8 cellular contexts compared by ENCODE assay signal in the genomic region with DNA sequence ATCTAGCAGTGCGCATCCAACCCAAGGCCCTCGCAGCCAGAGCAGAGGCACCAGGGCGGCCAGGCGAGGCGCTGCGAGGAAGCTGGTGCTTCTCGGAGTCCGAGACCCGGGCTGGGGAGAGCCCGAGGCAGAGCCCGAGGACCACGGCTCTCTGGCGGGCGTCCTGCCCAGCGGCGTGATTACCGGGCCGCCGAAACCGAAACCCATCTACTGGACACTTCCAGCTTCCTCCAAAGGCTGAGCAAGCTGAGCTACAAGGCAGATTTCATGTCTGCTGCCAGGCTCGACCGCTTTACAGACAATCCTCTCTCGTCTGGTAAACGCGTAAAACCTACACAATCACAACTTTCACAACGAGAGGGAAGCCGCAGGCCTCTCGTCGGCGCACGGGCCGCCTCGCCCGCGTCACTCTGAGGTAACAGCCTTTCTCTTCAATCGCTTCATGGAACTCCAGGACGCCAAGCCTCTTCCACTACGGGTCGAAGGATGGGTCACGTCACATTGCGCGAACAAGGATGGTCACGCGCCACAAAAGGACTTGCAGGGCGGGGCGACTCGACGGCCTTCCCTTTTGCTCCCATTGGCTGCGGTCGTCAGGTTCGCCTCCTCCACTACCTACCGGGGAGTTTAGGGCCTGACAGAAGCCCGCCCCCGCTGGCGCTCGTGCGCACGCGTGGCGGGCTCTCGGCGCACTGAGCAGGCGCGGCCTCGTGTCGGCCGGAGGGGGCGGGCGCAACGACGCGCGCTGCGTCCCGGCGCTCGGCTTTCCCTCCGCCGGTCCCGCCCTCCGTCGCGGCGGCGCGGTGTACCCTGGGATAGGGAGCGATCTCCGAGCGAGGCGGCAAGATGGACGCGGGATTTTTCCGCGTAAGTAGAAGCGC. TPM values are rescaled to one million over a fixed set of nuclear protein-coding genes. Genes with fewer than 3 reads are reported as not detected.
DNase-seq lines count a peak whose midpoint lies in the region; ATAC-seq, FAIRE-seq and TF ChIP-seq lines count a peak whose summit lies in the region.

A gene with protein sequence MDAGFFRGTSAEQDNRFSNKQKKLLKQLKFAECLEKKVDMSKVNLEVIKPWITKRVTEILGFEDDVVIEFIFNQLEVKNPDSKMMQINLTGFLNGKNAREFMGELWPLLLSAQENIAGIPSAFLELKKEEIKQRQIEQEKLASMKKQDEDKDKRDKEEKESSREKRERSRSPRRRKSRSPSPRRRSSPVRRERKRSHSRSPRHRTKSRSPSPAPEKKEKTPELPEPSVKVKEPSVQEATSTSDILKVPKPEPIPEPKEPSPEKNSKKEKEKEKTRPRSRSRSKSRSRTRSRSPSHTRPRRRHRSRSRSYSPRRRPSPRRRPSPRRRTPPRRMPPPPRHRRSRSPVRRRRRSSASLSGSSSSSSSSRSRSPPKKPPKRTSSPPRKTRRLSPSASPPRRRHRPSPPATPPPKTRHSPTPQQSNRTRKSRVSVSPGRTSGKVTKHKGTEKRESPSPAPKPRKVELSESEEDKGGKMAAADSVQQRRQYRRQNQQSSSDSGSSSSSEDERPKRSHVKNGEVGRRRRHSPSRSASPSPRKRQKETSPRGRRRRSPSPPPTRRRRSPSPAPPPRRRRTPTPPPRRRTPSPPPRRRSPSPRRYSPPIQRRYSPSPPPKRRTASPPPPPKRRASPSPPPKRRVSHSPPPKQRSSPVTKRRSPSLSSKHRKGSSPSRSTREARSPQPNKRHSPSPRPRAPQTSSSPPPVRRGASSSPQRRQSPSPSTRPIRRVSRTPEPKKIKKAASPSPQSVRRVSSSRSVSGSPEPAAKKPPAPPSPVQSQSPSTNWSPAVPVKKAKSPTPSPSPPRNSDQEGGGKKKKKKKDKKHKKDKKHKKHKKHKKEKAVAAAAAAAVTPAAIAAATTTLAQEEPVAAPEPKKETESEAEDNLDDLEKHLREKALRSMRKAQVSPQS (plus strand): TSS at position 822 of the 881 bp plus-strand sequence. CDS start 25 bp downstream, at position 847.

- H3K79me2 ChIP-seq in OCI-LY3 (ENCODE audit: low read length) = peaks cover 58% of the 10 kb centered on the region

- H3K27ac ChIP-seq in OCI-LY3 (ENCODE audit: low read length) = peak within 1 kb of the TSS; percentile 97

- peak within 1 kb of the TSS; percentile 98 for H3K27ac Mint-ChIP-seq in endothelial cell (ENCODE audit: unreplicated experiment)
- H3K27ac Mint-ChIP-seq in mesothelial cell of epicardium = peak within 1 kb of the TSS; percentile 100

- ATAC-seq in GM21447 (IDR thresholded peaks at IDR 0.05; ENCODE audit: unreplicated experiment) = peak; percentile 83

- peak within 1 kb of the TSS; percentile 89 for H3K4me2 ChIP-seq in OCI-LY3 (ENCODE audit: low read length)

- no peaks in the 10 kb centered on the region for H3K27me3 ChIP-seq in OCI-LY3 (ENCODE audit: low read depth, low read length)

- peak within 1 kb of the TSS; percentile 100 for H3K9ac ChIP-seq in OCI-LY3 (ENCODE audit: low read length)

- no peak within 1 kb of the TSS for H2AFZ ChIP-seq in OCI-LY3 (ENCODE audit: low read depth, low read length)

- H3K36me3 Mint-ChIP-seq in endothelial cell (ENCODE audit: low read depth, unreplicated experiment) (peaks cover 11% of the 10 kb centered on the region), mesothelial cell of epicardium (peaks cover 18% of the 10 kb centered on the region)

- peaks cover 25% of the 10 kb centered on the region for H3K36me3 ChIP-seq in OCI-LY3 (replicated peaks; ENCODE audit: low read depth, low read length)

- FAIRE-seq in D721Med (lab: Jason Lieb, UNC) = no peak

- H3K9me3 ChIP-seq in OCI-LY3 (ENCODE audit: insufficient read depth, low read length) = no peaks in the 10 kb centered on the region

- H3K4me3 Mint-ChIP-seq in endothelial cell (ENCODE audit: unreplicated experiment) (peak within 1 kb of the TSS; percentile 95), mesothelial cell of epicardium (peak within 1 kb of the TSS; percentile 96)

- peaks cover 22% of the 10 kb centered on the region for H4K20me1 ChIP-seq in OCI-LY3 (ENCODE audit: insufficient read depth, low read length)

- peaks cover 20% of the 10 kb centered on the region for H3K4me1 ChIP-seq in OCI-LY3 (ENCODE audit: low read length)

- H3K4me3 ChIP-seq in OCI-LY3 (ENCODE audit: low read length) = peak within 1 kb of the TSS; percentile 100

- H3K4me1 Mint-ChIP-seq in endothelial cell (ENCODE audit: unreplicated experiment) (peaks cover 13% of the 10 kb centered on the region), mesothelial cell of epicardium (peaks cover 29% of the 10 kb centered on the region)

- TF ChIP-seq CTCF in D721Med (IDR thresholded peaks at IDR 0.05; ENCODE audit: insufficient read depth, missing control alignments) (no peak), OCI-LY3 (IDR thresholded peaks at IDR 0.05; ENCODE audit: low read depth, low read length) (no peak), endothelial cell (IDR thresholded peaks at IDR 0.05; ENCODE audit: unreplicated experiment) (peak; percentile 28), mesothelial cell of epicardium (IDR thresholded peaks at IDR 0.05; ENCODE audit: unreplicated experiment) (no peak)

- no peaks in the 10 kb centered on the region for H3K9me3 Mint-ChIP-seq in endothelial cell (ENCODE audit: unreplicated experiment)
- no peaks in the 10 kb centered on the region for H3K9me3 Mint-ChIP-seq in mesothelial cell of epicardium

- H3K27me3 Mint-ChIP-seq in endothelial cell (ENCODE audit: unreplicated experiment) = peaks cover 17% of the 10 kb centered on the region
- no peaks in the 10 kb centered on the region for H3K27me3 Mint-ChIP-seq in mesothelial cell of epicardium (ENCODE audit: low read depth)

- peak; percentile 51 for DNase-seq in D721Med (ENCODE audit: insufficient read length, low spot score)
- DNase-seq in HuH-7 (ENCODE audit: low spot score) = peak; percentile 95
- peak; percentile 98 for DNase-seq in activated CD8-positive, alpha-beta memory T cell treated with anti-CD3 and anti-CD28 coated beads, Interleukin-2, amount 50 U/mL, for 48 hours
- peak; percentile 95 for DNase-seq in endothelial cell (ENCODE audit: low spot score)
- DNase-seq in mesothelial cell of epicardium (ENCODE audit: low spot score in 2 of 2, unreplicated experiment in 2 of 2) = peak; percentile 96
- DNase-seq in stimulated activated CD8-positive, alpha-beta memory T cell treated with anti-CD3 and anti-CD28 coated beads, Interleukin-15, amount 100 ng/mL, for 48 hours (ENCODE audit: low read depth in 2 of 2) = peak; percentile 99

RNA-seq across cellular contexts. Expression of the gene that starts here (rescaled TPM):
- total RNA-seq in endothelial cell (ENCODE audit: unreplicated experiment) (126 TPM), mesothelial cell of epicardium (206 to 219 TPM (median 219 TPM) in 3 replicates)

Comparison
In these comparisons a context has a peak if more than half of its experiments do, and no peak if none do; other contexts are left out.
1. Peak in every context shown above with its lines: DNase-seq, ATAC-seq, H3K4me3 ChIP-seq and H3K27ac ChIP-seq.